ENCODE assay signal across 23 cellular contexts in genomic region chr4:167885872-167886271, GRCh38.
A peak's percentile ranks its signal among the peaks of the same experiment; 100 is the strongest.
DNase-seq lines count a peak whose midpoint lies in the region; ATAC-seq, FAIRE-seq and TF ChIP-seq lines count a peak whose summit lies in the region.
"Had no signal": no experiment of that assay in that cellular context is flagged by ENCODE, and none has a peak within 500 bp of the region (broad histone marks: within the 10 kb centered on the region; RNA-seq: fewer than 3 reads in every experiment).

No MANE protein-coding gene starts in this region.

- H3K4me3 ChIP-seq in endothelial cell of umbilical vein (replicated peaks in 1 of 3; ENCODE audit: insufficient read depth in 1 of 3, low read depth in 1 of 3, low read length in 3 of 3) = no peak overlapping the region
- no peak overlapping the region for H3K4me3 ChIP-seq in CD8-positive, alpha-beta T cell (ENCODE audit: low read depth, low read length)
- H3K4me3 ChIP-seq: GM23338, HAP-1 had no signal

- no peak overlapping the region for H2AFZ ChIP-seq in endothelial cell of umbilical vein (ENCODE audit: low read depth, low read length)
- H2AFZ ChIP-seq: GM23338 had no signal

- TF ChIP-seq POLR2A in endothelial cell of umbilical vein (IDR thresholded peaks at IDR 0.05; ENCODE audit: low read depth, low read length) = no peak

- no peak overlapping the region for H3K4me2 ChIP-seq in endothelial cell of umbilical vein (ENCODE audit: insufficient read depth, low read length)
- H3K4me2 ChIP-seq: GM23338, SK-N-SH had no signal

- H3K27ac ChIP-seq in RWPE1 (no peak overlapping the region), endothelial cell of umbilical vein (ENCODE audit: insufficient read depth, low read depth, low read length) (no peak overlapping the region)
- H3K27ac ChIP-seq in CD8-positive, alpha-beta T cell (ENCODE audit: low read depth, low read length) = no peak overlapping the region
- H3K27ac ChIP-seq: HL-60 had no signal

- intact Hi-C loops in endothelial cell of umbilical vein (cut with micrococcal nuclease) = no loop called here
- intact Hi-C loops in CD8-positive, alpha-beta T cell (cut with DNase I, micrococcal nuclease) = no loop called here

- TF ChIP-seq CTCF in RWPE1 (conservative IDR thresholded peaks at IDR 0.05; ENCODE audit: low read depth) = no peak
- no peak for TF ChIP-seq CTCF in endothelial cell of umbilical vein (IDR thresholded peaks at IDR 0.05; ENCODE audit: extremely low read depth in 1 of 2, insufficient read depth in 1 of 2, low read depth in 1 of 2, low read length in 2 of 2)
- TF ChIP-seq CTCF in WTC11 (IDR thresholded peaks at IDR 0.05) = no peak
- TF ChIP-seq CTCF in CD8-positive, alpha-beta T cell (IDR thresholded peaks at IDR 0.05) = no peak

- CTCF ChIA-PET in RWPE1 (lab: Yijun Ruan, JAX) = interaction anchor here (0.6 kb wide), 1 partner anchor 29 kb away, joined by 3 read pairs; no protein-coding TSS in a partner anchor
- CTCF ChIA-PET in endothelial cell of umbilical vein (lab: Charles Lee) = no interaction called here
- CTCF ChIA-PET in WTC11 (lab: Charles Lee) = no interaction called here
- CTCF ChIA-PET in CD8-positive, alpha-beta T cell (lab: Charles Lee) = no interaction called here

- FAIRE-seq in endothelial cell of umbilical vein (lab: Jason Lieb, UNC) = no peak
- FAIRE-seq: D721Med, G401.6 had no signal

- H4K20me1 ChIP-seq in endothelial cell of umbilical vein (replicated peaks; ENCODE audit: control insufficient read depth, extremely low read depth, insufficient read depth, low read length) = no peaks in the 10 kb centered on the region

- BruUV-seq in endothelial cell of umbilical vein (replicated peaks; lab: Mats Ljungman, UMichigan) = no TSS peak

- H3K4me3 Mint-ChIP-seq in WTC11 = no peak overlapping the region
- no peak overlapping the region for H3K4me3 Mint-ChIP-seq in CD8-positive, alpha-beta T cell
- H3K4me3 Mint-ChIP-seq: GM23338 had no signal

- peaks cover 21% of the 10 kb centered on the region for H3K36me3 Mint-ChIP-seq in WTC11
- no peaks in the 10 kb centered on the region for H3K36me3 Mint-ChIP-seq in CD8-positive, alpha-beta T cell

- H3K9me1 ChIP-seq in endothelial cell of umbilical vein (replicated peaks; ENCODE audit: control insufficient read depth, extremely low read depth, insufficient read depth, low read length) = no peaks in the 10 kb centered on the region

- H3K27me3 ChIP-seq in endothelial cell of umbilical vein (ENCODE audit: control insufficient read depth in 2 of 2, insufficient read depth in 2 of 2, low read length in 2 of 2) = no peaks in the 10 kb centered on the region
- no peaks in the 10 kb centered on the region for H3K27me3 ChIP-seq in CD8-positive, alpha-beta T cell (ENCODE audit: insufficient read depth, low read length)

- H3K27ac Mint-ChIP-seq in WTC11 = no peak overlapping the region
- H3K27ac Mint-ChIP-seq in CD8-positive, alpha-beta T cell = no peak overlapping the region
- H3K27ac Mint-ChIP-seq: GM23338 had no signal

- H3K9me3 Mint-ChIP-seq in WTC11 = peaks cover 20% of the 10 kb centered on the region
- H3K9me3 Mint-ChIP-seq in CD8-positive, alpha-beta T cell = peaks cover 4% of the 10 kb centered on the region

- H3K9ac ChIP-seq in endothelial cell of umbilical vein (replicated peaks; ENCODE audit: extremely low read depth, insufficient read depth, low read length) = no peak overlapping the region
- H3K9ac ChIP-seq: SK-N-SH had no signal

- ATAC-seq in WTC11 = no peak
- no peak for ATAC-seq in CD8-positive, alpha-beta T cell
- ATAC-seq: GM23338, Panc1 had no signal

- no peaks in the 10 kb centered on the region for H3K79me2 ChIP-seq in endothelial cell of umbilical vein (ENCODE audit: control insufficient read depth, insufficient read depth, low read length)

- dilution Hi-C loops in endothelial cell of umbilical vein (cut with MboI; ENCODE audit: extremely low pct_ligation_motif_present, low sequenced_read_pairs) = no loop called here

- H3K27me3 Mint-ChIP-seq in WTC11 (ENCODE audit: low read depth) = no peaks in the 10 kb centered on the region
- no peaks in the 10 kb centered on the region for H3K27me3 Mint-ChIP-seq in CD8-positive, alpha-beta T cell (ENCODE audit: low read depth)

- no peaks in the 10 kb centered on the region for H3K4me1 ChIP-seq in endothelial cell of umbilical vein (ENCODE audit: control insufficient read depth, extremely low read depth, insufficient read depth, low read length)
- no peaks in the 10 kb centered on the region for H3K4me1 ChIP-seq in CD8-positive, alpha-beta T cell (ENCODE audit: insufficient read depth, low read length)
- H3K4me1 ChIP-seq: HAP-1 had no signal

- peaks cover 17% of the 10 kb centered on the region for H3K4me1 Mint-ChIP-seq in WTC11
- H3K4me1 Mint-ChIP-seq in CD8-positive, alpha-beta T cell (ENCODE audit: low read depth) = no peaks in the 10 kb centered on the region

- no peaks in the 10 kb centered on the region for H3K36me3 ChIP-seq in endothelial cell of umbilical vein (ENCODE audit: control insufficient read depth in 2 of 2, extremely low read depth in 1 of 2, insufficient read depth in 2 of 2, low read length in 2 of 2)
- no peaks in the 10 kb centered on the region for H3K36me3 ChIP-seq in CD8-positive, alpha-beta T cell (ENCODE audit: insufficient read depth, low read length)
- H3K36me3 ChIP-seq: HAP-1 had no signal

- DNase-seq in ELR (ENCODE audit: low read depth) (peak; percentile 64), RWPE1 (ENCODE audit: low spot score) (peak; percentile 3), endothelial cell of umbilical vein (ENCODE audit: low read depth, low spot score) (no peak), iris pigment epithelial cell (ENCODE audit: low read depth) (peak; percentile 36), foreskin melanocyte (no peak), WTC11 (ENCODE audit: low spot score) (no peak)
- DNase-seq in CD8-positive, alpha-beta T cell = no peak
- DNase-seq: NCI-H1092, NCI-H1417 treated with DMSO at 0.1 percent for 48 hours, NCI-H187, NCI-H2081 treated with DMSO at 0.1 percent for 48 hours, NCI-H2171, NCI-H226, NCI-H510A, NCI-H69, SIG-M5, SK-N-SH had no signal

- POLR2A ChIA-PET in RWPE1 (lab: Yijun Ruan, JAX; ENCODE audit: low non-redundant PET) = no interaction called here
- POLR2A ChIA-PET in endothelial cell of umbilical vein (lab: Charles Lee) = no interaction called here
- POLR2A ChIA-PET in WTC11 (lab: Charles Lee) = interaction anchor here (1.1 kb wide), 1 partner anchor 10 kb away, joined by 3 read pairs; no protein-coding TSS in a partner anchor
- POLR2A ChIA-PET in CD8-positive, alpha-beta T cell (lab: Charles Lee) = no interaction called here

- no peaks in the 10 kb centered on the region for H3K9me3 ChIP-seq in endothelial cell of umbilical vein (replicated peaks; ENCODE audit: control insufficient read depth, insufficient read depth, low read length)
- H3K9me3 ChIP-seq in CD8-positive, alpha-beta T cell (ENCODE audit: low read length) = no peaks in the 10 kb centered on the region
- H3K9me3 ChIP-seq: HAP-1, SK-N-SH had no signal

TF ChIP-seq in endothelial cell of umbilical vein, 7 proteins besides CTCF, POLR2A, EP300 and RAD21:
- TF ChIP-seq POLR2AphosphoS5 (IDR thresholded peaks at IDR 0.05; ENCODE audit: insufficient read depth, low read depth, low read length) (no peak), MAX (IDR thresholded peaks at IDR 0.05; ENCODE audit: insufficient read depth, insufficient read length) (no peak), FOS (IDR thresholded peaks at IDR 0.05; ENCODE audit: borderline replicate concordance, insufficient read depth, low read length) (peak; percentile 60), EZH2 (IDR thresholded peaks at IDR 0.05; ENCODE audit: borderline replicate concordance, low read depth, low read length, severe bottlenecking) (no peak), MYC (IDR thresholded peaks at IDR 0.05; ENCODE audit: low read depth, low read length) (no peak), JUN (IDR thresholded peaks at IDR 0.05; ENCODE audit: borderline replicate concordance, insufficient read depth, insufficient read length, low read depth) (peak; percentile 7), GATA2 (IDR thresholded peaks at IDR 0.05; ENCODE audit: insufficient read depth, insufficient read length, low read depth, low read length) (no peak)

TF ChIP-seq in WTC11, 78 proteins besides CTCF, POLR2A, EP300 and RAD21:
- no peak for TF ChIP-seq MYBL2 (CRISPR knock-in tag; IDR thresholded peaks at IDR 0.05)

Comparison
In these comparisons a context has a peak if more than half of its experiments do, and no peak if none do; other contexts are left out.
1. DNase-seq: peak in ELR (single experiment), RWPE1 (single experiment) and iris pigment epithelial cell (single experiment); none in endothelial cell of umbilical vein (single experiment), foreskin melanocyte (single experiment), WTC11 (single experiment) and CD8-positive, alpha-beta T cell (0 of 7).